In genomic region chrX:47556045-47556623, GRCh38 we compare ENCODE assay signal across 8 cellular contexts. TPM values are rescaled to one million over a fixed set of nuclear protein-coding genes. Genes with fewer than 3 reads are reported as not detected.
A peak's percentile ranks its signal among the peaks of the same experiment; 100 is the strongest.
DNase-seq lines count a peak whose midpoint lies in the region; ATAC-seq and TF ChIP-seq lines count a peak whose summit lies in the region.

No MANE protein-coding gene starts in this region.

- peak overlapping the region; percentile 92 for H3K4me3 Mint-ChIP-seq in CD4-positive, alpha-beta T cell
- H3K4me3 Mint-ChIP-seq in naive thymus-derived CD8-positive, alpha-beta T cell = peak overlapping the region; percentile 89 to 97 (median 93)
- H3K4me3 Mint-ChIP-seq in stimulated activated naive B cell treated with anti-CD40 and anti-IgM and Interleukin-4, amounts not matched to agents 10 μg/mL and 1 μg/mL and 100 μg/mL, for 72 hours = peak overlapping the region; percentile 93

- ATAC-seq in CD4-positive, alpha-beta T cell (ENCODE audit: poor library complexity) = peak; percentile 85
- ATAC-seq in GM19452 (IDR thresholded peaks at IDR 0.05; ENCODE audit: unreplicated experiment) (peak; percentile 84), HG03575 (IDR thresholded peaks at IDR 0.05; ENCODE audit: extremely low read depth, insufficient number of reproducible peaks, low FRiP score, unreplicated experiment) (peak; percentile 68)
- ATAC-seq in naive thymus-derived CD8-positive, alpha-beta T cell = peak; percentile 88
- ATAC-seq in stimulated activated naive B cell treated with anti-CD40 and anti-IgM and Interleukin-4, amounts not matched to agents 10 μg/mL and 1 μg/mL and 100 μg/mL, for 72 hours (replicated peaks) = peak; percentile 89 to 91

- no peaks in the 10 kb centered on the region for H3K36me3 ChIP-seq in OCI-LY7 (ENCODE audit: insufficient read depth, low read length)

- H3K27ac Mint-ChIP-seq in CD4-positive, alpha-beta T cell = peak overlapping the region; percentile 86
- H3K27ac Mint-ChIP-seq in naive thymus-derived CD8-positive, alpha-beta T cell = peak overlapping the region; percentile 91 to 99 (median 97)
- H3K27ac Mint-ChIP-seq in stimulated activated naive B cell treated with anti-CD40 and anti-IgM and Interleukin-4, amounts not matched to agents 10 μg/mL and 1 μg/mL and 100 μg/mL, for 72 hours = peak overlapping the region; percentile 98

- POLR2A ChIA-PET in CD4-positive, alpha-beta T cell (lab: Charles Lee) = interaction anchor here (0.5 to 1.7 kb wide), 17 partner anchors 8 to 1018 kb away, joined by 3 to 12 read pairs (median 4); partner anchors contain the start of genes CDK16, ELK1, RBM3 and TIMP1
- POLR2A ChIA-PET in OCI-LY7 (lab: Charles Lee) = interaction anchor here (1.0 to 1.5 kb wide), 4 partner anchors 8 to 280 kb away, joined by 3 to 8 read pairs (median 4); no protein-coding TSS in a partner anchor
- POLR2A ChIA-PET in naive thymus-derived CD8-positive, alpha-beta T cell (lab: Charles Lee) = interaction anchor here (0.6 to 1.8 kb wide), 15 partner anchors 9 to 365 kb away, joined by 3 to 8 read pairs (median 3); partner anchors contain the start of genes CDK16, CFP and ELK1

- peaks cover 24% of the 10 kb centered on the region for H3K4me1 Mint-ChIP-seq in CD4-positive, alpha-beta T cell (ENCODE audit: low read depth)
- H3K4me1 Mint-ChIP-seq in naive thymus-derived CD8-positive, alpha-beta T cell = peaks cover 7 to 24% (median 23%) of the 10 kb centered on the region in 4 donors
- H3K4me1 Mint-ChIP-seq in stimulated activated naive B cell treated with anti-CD40 and anti-IgM and Interleukin-4, amounts not matched to agents 10 μg/mL and 1 μg/mL and 100 μg/mL, for 72 hours = peaks cover 6 to 19% of the 10 kb centered on the region in 2 donors

- no TSS peak for BruUV-seq in OCI-LY7 (replicated peaks; lab: Mats Ljungman, UMichigan)

- H3K27me3 Mint-ChIP-seq in CD4-positive, alpha-beta T cell = no peaks in the 10 kb centered on the region
- H3K27me3 Mint-ChIP-seq in naive thymus-derived CD8-positive, alpha-beta T cell = no peaks in the 10 kb centered on the region
- H3K27me3 Mint-ChIP-seq in stimulated activated naive B cell treated with anti-CD40 and anti-IgM and Interleukin-4, amounts not matched to agents 10 μg/mL and 1 μg/mL and 100 μg/mL, for 72 hours = no peaks in the 10 kb centered on the region

- intact Hi-C loops in CD4-positive, alpha-beta T cell (cut with DNase I, micrococcal nuclease) = loop anchor here in 1 of 2 experiments (5.0 kb wide), 1 partner anchor 74 kb away; the partner anchor contains the start of gene ZNF41
- intact Hi-C loops in OCI-LY7 (cut with micrococcal nuclease; ENCODE audit: unreplicated experiment) = no loop called here

- peaks cover 38% of the 10 kb centered on the region for H3K4me1 ChIP-seq in OCI-LY7 (ENCODE audit: insufficient read depth, low read length, poor library complexity, severe bottlenecking)

- no peak overlapping the region for H3K27ac ChIP-seq in CD4-positive, alpha-beta T cell (ENCODE audit: low read depth, low read length)
- H3K27ac ChIP-seq in OCI-LY7 (ENCODE audit: low read depth, low read length, poor library complexity, severe bottlenecking) = peak overlapping the region; percentile 43

- CTCF ChIA-PET in CD4-positive, alpha-beta T cell (lab: Charles Lee) = interaction anchor here (2.8 kb wide), 1 partner anchor 33 kb away, joined by 9 read pairs; no protein-coding TSS in a partner anchor
- CTCF ChIA-PET in OCI-LY7 (lab: Charles Lee; ENCODE audit: unreplicated experiment) = no interaction called here

- H2AFZ ChIP-seq in OCI-LY7 (ENCODE audit: low read length) = peak overlapping the region; percentile 85

- H3K9me3 Mint-ChIP-seq in CD4-positive, alpha-beta T cell = no peaks in the 10 kb centered on the region
- H3K9me3 Mint-ChIP-seq in naive thymus-derived CD8-positive, alpha-beta T cell = no peaks in the 10 kb centered on the region
- H3K9me3 Mint-ChIP-seq in stimulated activated naive B cell treated with anti-CD40 and anti-IgM and Interleukin-4, amounts not matched to agents 10 μg/mL and 1 μg/mL and 100 μg/mL, for 72 hours = no peaks in the 10 kb centered on the region

- H3K79me2 ChIP-seq in OCI-LY7 (ENCODE audit: insufficient read depth, low read depth, low read length) = peaks cover 6% of the 10 kb centered on the region; the same call in 1 of the 2 replicates

- no peaks in the 10 kb centered on the region for H3K27me3 ChIP-seq in CD4-positive, alpha-beta T cell (ENCODE audit: control insufficient read depth, insufficient read depth, low read length)

- no peak for TF ChIP-seq CTCF in CD4-positive, alpha-beta T cell (IDR thresholded peaks at IDR 0.05)
- TF ChIP-seq CTCF in OCI-LY7 (conservative IDR thresholded peaks at IDR 0.05; ENCODE audit: low read length) = no peak
- TF ChIP-seq CTCF in fibroblast of mammary gland (conservative IDR thresholded peaks at IDR 0.05; ENCODE audit: control insufficient read depth, insufficient read depth, low read depth, low read length) = no peak

- H3K4me2 ChIP-seq in OCI-LY7 (ENCODE audit: low read length) = peak overlapping the region; percentile 81

- DNase-seq in CD4-positive, alpha-beta T cell = peak; percentile 66 to 84 (median 76)
- DNase-seq in OCI-LY7 (ENCODE audit: low spot score) (peak; percentile 89), fibroblast of mammary gland (ENCODE audit: low read depth) (peak; percentile 93)
- peak; percentile 55 to 66 for DNase-seq in activated T-helper 1 cell treated with anti-CD3 and anti-CD28 coated beads, Interleukin-2, amount 50 U/mL, for 16 hours (ENCODE audit: low read depth in 1 of 2, low spot score in 1 of 2)
- peak; percentile 58 to 93 (median 82) for DNase-seq in naive thymus-derived CD8-positive, alpha-beta T cell
- DNase-seq in stimulated activated naive B cell treated with anti-CD40 and anti-IgM and Interleukin-4, amounts not matched to agents 10 μg/mL and 1 μg/mL and 100 μg/mL, for 72 hours = peak; percentile 82

- H4K20me1 ChIP-seq in OCI-LY7 (ENCODE audit: insufficient read depth, low read length) = no peaks in the 10 kb centered on the region

- H3K9me2 ChIP-seq in OCI-LY7 (ENCODE audit: insufficient read depth, low read length) = no peaks in the 10 kb centered on the region

- peaks cover 4% of the 10 kb centered on the region for H3K36me3 Mint-ChIP-seq in CD4-positive, alpha-beta T cell (ENCODE audit: low read depth)
- no peaks in the 10 kb centered on the region for H3K36me3 Mint-ChIP-seq in naive thymus-derived CD8-positive, alpha-beta T cell
- peaks cover 0 to 2% of the 10 kb centered on the region in 2 donors for H3K36me3 Mint-ChIP-seq in stimulated activated naive B cell treated with anti-CD40 and anti-IgM and Interleukin-4, amounts not matched to agents 10 μg/mL and 1 μg/mL and 100 μg/mL, for 72 hours

- H3K9me3 ChIP-seq in CD4-positive, alpha-beta T cell (ENCODE audit: control insufficient read depth, low read length) = no peaks in the 10 kb centered on the region
- no peaks in the 10 kb centered on the region for H3K9me3 ChIP-seq in OCI-LY7 (ENCODE audit: low read length)

- H3K4me3 ChIP-seq in OCI-LY7 (ENCODE audit: low read depth, low read length, poor library complexity, severe bottlenecking) (peak overlapping the region; percentile 64), fibroblast of mammary gland (ENCODE audit: control insufficient read depth, low read depth, low read length) (peak overlapping the region; percentile 51)

RNA-seq across cellular contexts. Expression of gene ARAF, which starts 4.9 kb away (rescaled TPM):
- total RNA-seq in CD4-positive, alpha-beta T cell = 100 to 1,000 TPM; 119 to 121 TPM
- 13.2 and 28.9 TPM in 2 replicates for total RNA-seq in OCI-LY7 (2014; rRNA removed; shearing (Covaris generic))
- 52.4 and 58.2 TPM in 2 replicates for total RNA-seq in OCI-LY7 (2022)
- total RNA-seq in naive thymus-derived CD8-positive, alpha-beta T cell = 100 to 1,000 TPM; 109 to 121 TPM
- 10 to 100 TPM; 63.2 to 95.4 (median 74.5) TPM for polyA plus RNA-seq in naive thymus-derived CD8-positive, alpha-beta T cell

RNA-seq across cellular contexts. Expression of gene TIMP1, which starts 26.1 kb away (rescaled TPM):
- 10 to 100 TPM; 35.6 to 38.5 TPM for total RNA-seq in CD4-positive, alpha-beta T cell
- not detected in 2 replicates for total RNA-seq in OCI-LY7 (2014; rRNA removed; shearing (Covaris generic))
- 0.83 TPM in 1 of 2 replicates, not detected in the other for total RNA-seq in OCI-LY7 (2022)
- 10 to 100 TPM; 31.3 to 37.4 TPM for total RNA-seq in naive thymus-derived CD8-positive, alpha-beta T cell
- polyA plus RNA-seq in naive thymus-derived CD8-positive, alpha-beta T cell = 10 to 100 TPM; 49.9 to 75.5 (median 59.6) TPM

Comparison
In these comparisons a context has a peak if more than half of its experiments do, and no peak if none do; other contexts are left out.
1. RNA of gene TIMP1, which starts 26.1 kb away (total RNA-seq): 35.6 to 38.5 TPM in CD4-positive, alpha-beta T cell and 31.3 to 37.4 TPM in naive thymus-derived CD8-positive, alpha-beta T cell; 0.83 TPM in OCI-LY7; every median in the first group is over 10 times any median in the second.
2. Peak in every context shown above with its lines, with median percentiles within 50 percentile points of each other: ATAC-seq, DNase-seq, H3K27ac Mint-ChIP-seq and H3K4me3 Mint-ChIP-seq.